Comparison of ENCODE assay signal across 9 cellular contexts in genomic region chr2:55923978-55924325, GRCh38. TPM values are rescaled to one million over a fixed set of nuclear protein-coding genes. Genes with fewer than 3 reads are reported as not detected.
DNase-seq lines count a peak whose midpoint lies in the region; ATAC-seq and TF ChIP-seq lines count a peak whose summit lies in the region.
"Had no signal": no experiment of that assay in that cellular context is flagged by ENCODE, and none has a peak within 500 bp of the region (broad histone marks: within the 10 kb centered on the region; RNA-seq: fewer than 3 reads in every experiment).

No MANE protein-coding gene starts in this region.

- H3K27me3 Mint-ChIP-seq in mesothelial cell of epicardium (ENCODE audit: low read depth), result peaks cover 51% of the 10 kb centered on the region
- peaks cover 40% of the 10 kb centered on the region for H3K27me3 Mint-ChIP-seq in activated CD4-positive, alpha-beta memory T cell treated with anti-CD3 and anti-CD28 coated beads, Interleukin-2, amount 10 ng/mL, durations not matched to agents 7 days and 5 days

- H3K9me3 Mint-ChIP-seq in mesothelial cell of epicardium, result no peaks in the 10 kb centered on the region
- H3K9me3 Mint-ChIP-seq in activated CD4-positive, alpha-beta memory T cell treated with anti-CD3 and anti-CD28 coated beads, Interleukin-2, amount 10 ng/mL, durations not matched to agents 7 days and 5 days, result no peaks in the 10 kb centered on the region
- H3K9me3 Mint-ChIP-seq: activated naive CD8-positive, alpha-beta T cell treated with anti-CD3 and anti-CD28 coated beads, Interleukin-2, amount 50 U/mL, for 24 hours had no signal

- ATAC-seq in HG02840 (IDR thresholded peaks at IDR 0.05; ENCODE audit: low FRiP score, unreplicated experiment) (no peak), HG03097 (IDR thresholded peaks at IDR 0.05; ENCODE audit: low FRiP score, unreplicated experiment) (no peak), mucosa of descending colon (no peak)
- ATAC-seq: activated naive CD8-positive, alpha-beta T cell treated with anti-CD3 and anti-CD28 coated beads, Interleukin-2, amount 50 U/mL, for 24 hours had no signal

- intact Hi-C loops in transverse colon (cut with DNase I; ENCODE audit: low total_unique reads), result no loop called here
- intact Hi-C loops in mucosa of descending colon (cut with DNase I, micrococcal nuclease), result no loop called here

- H3K27me3 ChIP-seq in Peyer's patch (peaks cover 0 to 7% of the 10 kb centered on the region in 2 donors), esophagus (ENCODE audit: control insufficient read depth in 1 of 2, insufficient read depth in 2 of 2, low read length in 2 of 2) (no peaks in the 10 kb centered on the region), transverse colon (peaks cover 48% of the 10 kb centered on the region)

- DNase-seq in Peyer's patch (no peak), mesothelial cell of epicardium (ENCODE audit: low spot score in 2 of 2, unreplicated experiment in 2 of 2) (no peak), transverse colon (no peak), mucosa of descending colon (no peak)
- DNase-seq in activated CD4-positive, alpha-beta memory T cell treated with anti-CD3 and anti-CD28 coated beads, Interleukin-2, amount 10 ng/mL, durations not matched to agents 7 days and 5 days, result no peak
- DNase-seq: activated naive CD8-positive, alpha-beta T cell treated with anti-CD3 and anti-CD28 coated beads, Interleukin-2, amount 50 U/mL, for 24 hours had no signal

- H3K36me3 ChIP-seq in Peyer's patch (no peaks in the 10 kb centered on the region), esophagus (ENCODE audit: control insufficient read depth in 2 of 2, insufficient read depth in 2 of 2, low read length in 1 of 2) (no peaks in the 10 kb centered on the region), transverse colon (no peaks in the 10 kb centered on the region), mucosa of descending colon (ENCODE audit: low read depth) (no peaks in the 10 kb centered on the region)

- H3K4me3 ChIP-seq in Peyer's patch, result peak overlapping the region in 3 of 4 donors; percentile 31 to 55 (median 51)
- peak overlapping the region; percentile 53 to 61 for H3K4me3 ChIP-seq in esophagus (ENCODE audit: low read depth in 1 of 2, low read length in 2 of 2)
- H3K4me3 ChIP-seq in transverse colon, result peak overlapping the region in 3 of 4 donors; percentile 29 to 52 (median 37)
- no peak overlapping the region for H3K4me3 ChIP-seq in mucosa of descending colon

- CTCF ChIA-PET in activated CD4-positive, alpha-beta memory T cell treated with anti-CD3 and anti-CD28 coated beads, Interleukin-2, amount 10 ng/mL, durations not matched to agents 7 days and 5 days (lab: Charles Lee), result no interaction called here

- H3K4me1 ChIP-seq in Peyer's patch (no peaks in the 10 kb centered on the region), esophagus (ENCODE audit: control insufficient read depth in 2 of 2, insufficient read depth in 2 of 2, low read length in 1 of 2) (peaks cover 0 to 3% of the 10 kb centered on the region in 2 donors), transverse colon (peaks cover 0 to 6% (median 3%) of the 10 kb centered on the region in 4 donors), mucosa of descending colon (ENCODE audit: low read depth) (peaks cover 2% of the 10 kb centered on the region)

- H3K27ac ChIP-seq in Peyer's patch (peak overlapping the region in 3 of 4 donors; percentile 42 to 60 (median 48)), esophagus (ENCODE audit: low read depth in 2 of 2, low read length in 1 of 2) (no peak overlapping the region), transverse colon (peak overlapping the region in 3 of 4 donors; percentile 41 to 44 (median 43))

- H3K27ac Mint-ChIP-seq in mesothelial cell of epicardium, result no peak overlapping the region
- no peak overlapping the region for H3K27ac Mint-ChIP-seq in activated CD4-positive, alpha-beta memory T cell treated with anti-CD3 and anti-CD28 coated beads, Interleukin-2, amount 10 ng/mL, durations not matched to agents 7 days and 5 days
- H3K27ac Mint-ChIP-seq: activated naive CD8-positive, alpha-beta T cell treated with anti-CD3 and anti-CD28 coated beads, Interleukin-2, amount 50 U/mL, for 24 hours had no signal

- TF ChIP-seq POLR2A in Peyer's patch (IDR thresholded peaks at IDR 0.05), result no peak
- no peak for TF ChIP-seq POLR2A in transverse colon (IDR thresholded peaks at IDR 0.05)

- no peak for TF ChIP-seq EP300 in transverse colon (IDR thresholded peaks at IDR 0.05; ENCODE audit: low read depth)

- H3K4me3 Mint-ChIP-seq in mesothelial cell of epicardium, result peak overlapping the region; percentile 90
- no peak overlapping the region for H3K4me3 Mint-ChIP-seq in activated CD4-positive, alpha-beta memory T cell treated with anti-CD3 and anti-CD28 coated beads, Interleukin-2, amount 10 ng/mL, durations not matched to agents 7 days and 5 days
- H3K4me3 Mint-ChIP-seq: activated naive CD8-positive, alpha-beta T cell treated with anti-CD3 and anti-CD28 coated beads, Interleukin-2, amount 50 U/mL, for 24 hours had no signal

- H3K4me1 Mint-ChIP-seq in mesothelial cell of epicardium, result peaks cover 30% of the 10 kb centered on the region
- H3K4me1 Mint-ChIP-seq in activated CD4-positive, alpha-beta memory T cell treated with anti-CD3 and anti-CD28 coated beads, Interleukin-2, amount 10 ng/mL, durations not matched to agents 7 days and 5 days, result peaks cover 1% of the 10 kb centered on the region

- POLR2A ChIA-PET in activated CD4-positive, alpha-beta memory T cell treated with anti-CD3 and anti-CD28 coated beads, Interleukin-2, amount 10 ng/mL, durations not matched to agents 7 days and 5 days (lab: Charles Lee), result no interaction called here

- 2 to 3% methylated on average over 9 of the region's 9 CpGs for WGBS in esophagus, 2 donors
- WGBS in transverse colon (ENCODE audit: low coverage in 1 of 2), 2 donors, result 0 to 8% methylated on average over 1 to 9 of the region's 9 CpGs

- TF ChIP-seq CTCF in Peyer's patch (IDR thresholded peaks at IDR 0.05), result no peak
- no peak for TF ChIP-seq CTCF in mesothelial cell of epicardium (IDR thresholded peaks at IDR 0.05; ENCODE audit: unreplicated experiment)
- TF ChIP-seq CTCF in transverse colon (IDR thresholded peaks at IDR 0.05), result no peak
- TF ChIP-seq CTCF in mucosa of descending colon (IDR thresholded peaks at IDR 0.05), result no peak

- no peaks in the 10 kb centered on the region for H3K36me3 Mint-ChIP-seq in mesothelial cell of epicardium
- no peaks in the 10 kb centered on the region for H3K36me3 Mint-ChIP-seq in activated CD4-positive, alpha-beta memory T cell treated with anti-CD3 and anti-CD28 coated beads, Interleukin-2, amount 10 ng/mL, durations not matched to agents 7 days and 5 days (ENCODE audit: low read depth)

- in situ Hi-C loops in transverse colon (cut with MboI; ENCODE audit: low pct_ligation_motif_present in 1 of 4, low pct_unique_long_range_greater_than_20kb in 1 of 4, low sequenced_read_pairs in 3 of 4), result no loop called here

- H3K9me3 ChIP-seq in Peyer's patch, result no peaks in the 10 kb centered on the region
- H3K9me3 ChIP-seq in esophagus (ENCODE audit: control insufficient read depth in 2 of 2, insufficient read depth in 1 of 2, low read depth in 1 of 2, low read length in 1 of 2), result no peaks in the 10 kb centered on the region
- H3K9me3 ChIP-seq in transverse colon, result no peaks in the 10 kb centered on the region
- H3K9me3 ChIP-seq in mucosa of descending colon, result no peaks in the 10 kb centered on the region

RNA-seq across cellular contexts. Expression of gene EFEMP1, which starts 0.4 kb away (rescaled TPM):
- total RNA-seq in Peyer's patch (10 to 100 TPM; 16.3 to 44.4 (median 26.6) TPM), mesothelial cell of epicardium (38.1 to 42.8 TPM (median 41.6 TPM) in 3 replicates), transverse colon (10 to 100 TPM; 12.0 to 34.8 (median 26.5) TPM), mucosa of descending colon (10 to 100 TPM in 2 of 3 donors, 1 to 10 TPM in 1; 9.5 to 80.1 (median 40.8) TPM)
- polyA plus RNA-seq in esophagus, result 10 to 100 TPM in 1 of 2 donors, 1 to 10 TPM in 1; 5.9 to 19.1 TPM
- not detected for total RNA-seq in activated CD4-positive, alpha-beta memory T cell treated with anti-CD3 and anti-CD28 coated beads, Interleukin-2, amount 10 ng/mL, durations not matched to agents 7 days and 5 days

Comparison
In these comparisons a context has a peak if more than half of its experiments do, and no peak if none do; other contexts are left out.
1. H3K27ac ChIP-seq: peak in Peyer's patch (3 of 4) and transverse colon (3 of 4); none in esophagus (0 of 2).
2. RNA of gene EFEMP1, which starts 0.4 kb away (total RNA-seq): 9.5 to 80.1 TPM in mucosa of descending colon, 38.1 to 42.8 TPM in mesothelial cell of epicardium, 16.3 to 44.4 TPM in Peyer's patch and 12.0 to 34.8 TPM in transverse colon; not detected in activated CD4-positive, alpha-beta memory T cell treated with anti-CD3 and anti-CD28 coated beads, Interleukin-2, amount 10 ng/mL, durations not matched to agents 7 days and 5 days; every median in the first group is over 10 times any median in the second.